8 cellular contexts compared by ENCODE assay signal in the genomic region with DNA sequence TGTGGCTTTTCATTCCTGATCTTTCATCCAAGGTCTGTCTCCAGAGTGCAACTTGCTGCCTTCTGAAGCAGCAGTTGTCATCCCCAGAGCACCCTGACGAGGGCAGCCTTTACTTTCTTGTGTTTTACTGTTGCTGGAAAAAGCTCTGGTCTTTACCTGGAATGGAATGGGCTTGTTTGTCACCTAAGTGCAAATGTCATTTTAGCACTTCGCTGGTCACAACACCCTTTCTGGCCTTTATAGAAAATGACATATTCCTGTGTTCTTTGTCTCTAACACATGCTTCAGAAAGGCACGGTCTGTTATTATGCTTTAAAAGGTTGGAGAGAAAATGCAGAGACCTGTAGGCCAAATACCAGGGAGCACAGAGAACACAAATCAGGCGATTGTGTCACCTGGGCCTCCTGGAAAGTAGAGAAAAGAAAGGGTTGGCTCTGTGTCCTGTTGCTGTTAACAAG.
A peak's percentile ranks its signal among the peaks of the same experiment; 100 is the strongest.
DNase-seq lines count a peak whose midpoint lies in the region; ATAC-seq and TF ChIP-seq lines count a peak whose summit lies in the region.
"Had no signal": no experiment of that assay in that cellular context is flagged by ENCODE, and none has a peak within 500 bp of the region (broad histone marks: within the 10 kb centered on the region; RNA-seq: fewer than 3 reads in every experiment).

No MANE protein-coding gene starts in this region.

- no peaks in the 10 kb centered on the region for H3K79me2 ChIP-seq in DOHH2 (ENCODE audit: control insufficient read depth, low read length)
- no peaks in the 10 kb centered on the region for H3K79me2 ChIP-seq in HCT116 (ENCODE audit: insufficient read depth, low read length)

- no TSS peak for BruUV-seq in HCT116 (replicated peaks; lab: Mats Ljungman, UMichigan)

- CTCF ChIA-PET in HCT116 (lab: Charles Lee) = no interaction called here

- H3K27me3 ChIP-seq in DOHH2 (ENCODE audit: control insufficient read depth, low read length) = no peaks in the 10 kb centered on the region
- H3K27me3 ChIP-seq in HCT116 (ENCODE audit: insufficient read depth, low read length) = no peaks in the 10 kb centered on the region
- H3K27me3 ChIP-seq in colonic mucosa = no peaks in the 10 kb centered on the region
- H3K27me3 ChIP-seq in lower lobe of right lung (ENCODE audit: low read depth) = no peaks in the 10 kb centered on the region

- no peak overlapping the region for H2AFZ ChIP-seq in HCT116 (ENCODE audit: low read depth, low read length, poor library complexity, severe bottlenecking)

- no peak for ATAC-seq in HCT116
- ATAC-seq in lower lobe of right lung = peak; percentile 71 to 84
- no peak for ATAC-seq in GM19467 (IDR thresholded peaks at IDR 0.05; ENCODE audit: unreplicated experiment)

- H3K9me2 ChIP-seq in DOHH2 (replicated peaks; ENCODE audit: control insufficient read depth, low read length) (no peaks in the 10 kb centered on the region), HCT116 (ENCODE audit: insufficient read depth) (no peaks in the 10 kb centered on the region)

- no peak for DNase-seq in HCT116 (ENCODE audit: low read depth, low spot score)
- DNase-seq in NCI-H748 (lab: John Stamatoyannopoulos, UW; ENCODE audit: unreplicated experiment) = peak; percentile 34
- peak; percentile 24 for DNase-seq in colonic mucosa
- no peak for DNase-seq in lower lobe of right lung
- DNase-seq in stimulated activated CD4-positive, alpha-beta T cell treated with anti-CD3 and anti-CD28 coated beads, Interleukin-2, amount 100 ng/mL, for 48 hours = no peak

- RAD21 ChIA-PET in HCT116 (lab: Charles Lee; ENCODE audit: low non-redundant PET in 1 of 2, low total read pairs in 2 of 2, uncharacterized antibody in 2 of 2, unreplicated experiment in 2 of 2) = no interaction called here

- peak; percentile 66 for TF ChIP-seq CTCF in DOHH2 (IDR thresholded peaks at IDR 0.05; ENCODE audit: low read depth, low read length, poor library complexity, severe bottlenecking)
- TF ChIP-seq CTCF in HCT116 (IDR thresholded peaks at IDR 0.05 in 2 of 3, conservative IDR thresholded peaks at IDR 0.05 in 1 of 3; ENCODE audit: borderline replicate concordance in 1 of 3, insufficient read depth in 1 of 3, low read depth in 2 of 3, low read length in 2 of 3) = peak in 2 of 3 experiments; percentile 42 to 54; a peak in 4 of 6 replicates
- peak; percentile 69 for TF ChIP-seq CTCF in colonic mucosa (IDR thresholded peaks at IDR 0.05)
- TF ChIP-seq CTCF in lower lobe of right lung (IDR thresholded peaks at IDR 0.05) = peak; percentile 64

- H3K9ac ChIP-seq in HCT116 (ENCODE audit: low read length) (no peak overlapping the region), colonic mucosa (ENCODE audit: low read depth in 2 of 2, low read length in 2 of 2) (no peak overlapping the region)

- intact Hi-C loops in HCT116 (cut with micrococcal nuclease) (no loop called here), colonic mucosa (cut with DNase I) (no loop called here), lower lobe of right lung (cut with DNase I) (no loop called here)

- H3K9me3 ChIP-seq in DOHH2 (ENCODE audit: control insufficient read depth, insufficient read depth, low read length) = no peaks in the 10 kb centered on the region
- H3K9me3 ChIP-seq in HCT116 (ENCODE audit: control insufficient read depth in 1 of 2, insufficient read depth in 1 of 2, low read depth in 1 of 2, low read length in 2 of 2) = no peaks in the 10 kb centered on the region; a peak in 1 of 4 replicates
- H3K9me3 ChIP-seq in colonic mucosa = no peaks in the 10 kb centered on the region
- no peaks in the 10 kb centered on the region for H3K9me3 ChIP-seq in lower lobe of right lung

- H3K4me2 ChIP-seq in DOHH2 (ENCODE audit: low read length) = no peak overlapping the region
- H3K4me2 ChIP-seq in HCT116 (ENCODE audit: low read length) = no peak overlapping the region

- no peaks in the 10 kb centered on the region for H3F3A ChIP-seq in DOHH2 (ENCODE audit: control insufficient read depth, insufficient read depth)

- no peaks in the 10 kb centered on the region for H3K4me1 ChIP-seq in DOHH2 (ENCODE audit: control insufficient read depth, low read length)
- no peaks in the 10 kb centered on the region for H3K4me1 ChIP-seq in HCT116 (ENCODE audit: control insufficient read depth in 1 of 2, insufficient read depth in 2 of 2, low read length in 2 of 2)
- no peaks in the 10 kb centered on the region for H3K4me1 ChIP-seq in colonic mucosa
- H3K4me1 ChIP-seq in lower lobe of right lung = no peaks in the 10 kb centered on the region

- POLR2A ChIA-PET in HCT116 (lab: Charles Lee) = no interaction called here

- H4K20me1 ChIP-seq in DOHH2 (ENCODE audit: control insufficient read depth, insufficient read depth, low read depth, low read length) (no peaks in the 10 kb centered on the region), HCT116 (ENCODE audit: insufficient read depth) (no peaks in the 10 kb centered on the region)

- H3K4me3 ChIP-seq in DOHH2 (ENCODE audit: low read length) (no peak overlapping the region), HCT116 (replicated peaks in 1 of 2; ENCODE audit: low read depth in 1 of 2, low read length in 2 of 2) (no peak overlapping the region), colonic mucosa (no peak overlapping the region), lower lobe of right lung (no peak overlapping the region)
- H3K4me3 ChIP-seq: skin epidermis had no signal

- TF ChIP-seq RAD21 in HCT116 (IDR thresholded peaks at IDR 0.05; ENCODE audit: low read depth) = peak; percentile 19; the same call in 1 of the 2 replicates

- TF ChIP-seq POLR2A in HCT116 (IDR thresholded peaks at IDR 0.05; ENCODE audit: borderline replicate concordance, extremely low read depth, insufficient read depth, insufficient read length) = no peak

- H3K36me3 ChIP-seq in DOHH2 (ENCODE audit: control insufficient read depth, low read length) = no peaks in the 10 kb centered on the region
- no peaks in the 10 kb centered on the region for H3K36me3 ChIP-seq in HCT116 (ENCODE audit: control insufficient read depth in 1 of 2, insufficient read depth in 2 of 2, low read length in 2 of 2)
- no peaks in the 10 kb centered on the region for H3K36me3 ChIP-seq in colonic mucosa
- H3K36me3 ChIP-seq in lower lobe of right lung = no peaks in the 10 kb centered on the region

- H3K27ac ChIP-seq in DOHH2 (ENCODE audit: low read depth, low read length) (no peak overlapping the region), HCT116 (ENCODE audit: low read depth, low read length) (no peak overlapping the region), colonic mucosa (no peak overlapping the region), lower lobe of right lung (no peak overlapping the region)
- H3K27ac ChIP-seq: skin epidermis had no signal

TF ChIP-seq in HCT116, 20 proteins besides CTCF, POLR2A, EP300 and RAD21:
- TF ChIP-seq SRF (IDR thresholded peaks at IDR 0.05; ENCODE audit: low read depth) = no peak
- no peak for TF ChIP-seq CEBPB (IDR thresholded peaks at IDR 0.05; ENCODE audit: low read depth)
- TF ChIP-seq EZH2phosphoT487 (IDR thresholded peaks at IDR 0.05; ENCODE audit: borderline replicate concordance) = no peak
- TF ChIP-seq ZFX (IDR thresholded peaks at IDR 0.05) = no peak
- no peak for TF ChIP-seq FOSL1 (IDR thresholded peaks at IDR 0.05; ENCODE audit: low read depth)
- no peak for TF ChIP-seq EZH2 (IDR thresholded peaks at IDR 0.05)
- TF ChIP-seq REST (IDR thresholded peaks at IDR 0.05; ENCODE audit: low read depth) = no peak
- TF ChIP-seq, protein P1, sequence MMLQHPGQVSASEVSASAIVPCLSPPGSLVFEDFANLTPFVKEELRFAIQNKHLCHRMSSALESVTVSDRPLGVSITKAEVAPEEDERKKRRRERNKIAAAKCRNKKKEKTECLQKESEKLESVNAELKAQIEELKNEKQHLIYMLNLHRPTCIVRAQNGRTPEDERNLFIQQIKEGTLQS (IDR thresholded peaks at IDR 0.05) = no peak
- TF ChIP-seq YY1 (IDR thresholded peaks at IDR 0.05; ENCODE audit: extremely low read depth, insufficient replicate concordance, low read depth, low read length) = no peak

Comparison
In these comparisons a context has a peak if more than half of its experiments do, and no peak if none do; other contexts are left out.
1. ATAC-seq: peak in lower lobe of right lung (2 of 2); none in HCT116 (single experiment) and GM19467 (single experiment).
2. DNase-seq: peak in NCI-H748 (single experiment) and colonic mucosa (single experiment); none in HCT116 (single experiment), lower lobe of right lung (single experiment) and stimulated activated CD4-positive, alpha-beta T cell treated with anti-CD3 and anti-CD28 coated beads, Interleukin-2, amount 100 ng/mL, for 48 hours (0 of 2).
3. Peak in every context shown above with its lines, with median percentiles within 50 percentile points of each other: CTCF ChIP-seq.